1 cellular context compared by ENCODE assay signal in genomic region chr17:1511756-1512321, GRCh38.
TF ChIP-seq lines count a peak whose summit lies in the region.

No MANE protein-coding gene starts in this region.

TF ChIP-seq in K562, 482 proteins besides CTCF, POLR2A, EP300 and RAD21:
- TF ChIP-seq JUN (IDR thresholded peaks at IDR 0.05; ENCODE audit: borderline replicate concordance, low read depth, low read length) (no peak), JUN (CRISPR knock-in tag; IDR thresholded peaks at IDR 0.05; ENCODE audit: borderline replicate concordance) (no peak), RCOR1 (IDR thresholded peaks at IDR 0.05; ENCODE audit: borderline replicate concordance in 1 of 2, low read depth in 2 of 2, low read length in 2 of 2) (no peak)
